9 cellular contexts compared by ENCODE assay signal in the genomic region with DNA sequence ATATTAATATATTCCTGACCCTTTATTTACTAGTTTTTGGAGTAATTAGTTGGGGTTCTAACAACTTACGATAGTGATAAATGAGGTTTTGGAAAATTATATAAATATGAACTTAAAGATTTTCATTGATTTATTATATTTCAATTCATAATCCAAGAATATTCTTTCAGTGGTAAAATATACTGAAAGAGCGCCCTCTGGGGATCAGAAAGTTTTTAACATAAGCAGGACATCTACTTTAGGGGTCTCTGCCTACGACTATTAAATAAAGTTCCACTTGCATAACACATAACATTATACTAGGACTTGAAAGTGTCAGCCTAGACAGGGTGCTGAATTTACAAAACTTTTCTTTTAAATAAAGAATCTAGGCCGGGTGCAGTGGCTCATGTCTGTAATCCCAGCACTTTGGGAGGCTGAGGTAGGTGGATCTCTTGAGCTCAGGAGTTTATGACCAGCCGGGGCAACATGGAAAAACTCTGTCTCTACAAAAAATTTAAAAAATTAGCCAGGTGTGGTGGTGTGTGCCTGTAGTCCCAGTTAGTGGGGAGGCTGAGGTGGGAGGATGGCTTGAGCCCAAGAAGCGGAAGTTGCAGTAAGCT. TPM values are rescaled to one million over a fixed set of nuclear protein-coding genes. Genes with fewer than 3 reads are reported as not detected.
A peak's percentile ranks its signal among the peaks of the same experiment; 100 is the strongest.
DNase-seq lines count a peak whose midpoint lies in the region; ATAC-seq and TF ChIP-seq lines count a peak whose summit lies in the region.
"Had no signal": no experiment of that assay in that cellular context is flagged by ENCODE, and none has a peak within 500 bp of the region (broad histone marks: within the 10 kb centered on the region; RNA-seq: fewer than 3 reads in every experiment).

No MANE protein-coding gene starts in this region.

- intact Hi-C loops in left ventricle myocardium inferior (cut with micrococcal nuclease) (no loop called here), left ventricle myocardium superior (cut with micrococcal nuclease) (no loop called here), upper lobe of right lung (cut with DNase I) (no loop called here)

- H3K27me3 ChIP-seq in left ventricle myocardium inferior (ENCODE audit: low read depth), result no peaks in the 10 kb centered on the region
- H3K27me3 ChIP-seq in upper lobe of right lung, result no peaks in the 10 kb centered on the region

- ATAC-seq in left ventricle myocardium superior (no peak), upper lobe of right lung (no peak), GM18502 (IDR thresholded peaks at IDR 0.05; ENCODE audit: poor library complexity, unreplicated experiment) (no peak)

- H3K27ac ChIP-seq in left ventricle myocardium inferior (replicated peaks) (no peak overlapping the region), RWPE1 (no peak overlapping the region), upper lobe of right lung (no peak overlapping the region)

- POLR2A ChIA-PET in RWPE1 (lab: Yijun Ruan, JAX; ENCODE audit: low non-redundant PET), result interaction anchor here (1.0 kb wide), 1 partner anchor 16 kb away, joined by 3 read pairs; a partner anchor contains a TSS

- DNase-seq in left ventricle myocardium inferior (no peak), left ventricle myocardium superior (no peak), RWPE1 (ENCODE audit: low spot score) (no peak), fibroblast of pulmonary artery (ENCODE audit: low read depth) (peak; percentile 26), upper lobe of right lung (no peak), NCI-H510A treated with DMSO at 0.1 percent for 48 hours (lab: John Stamatoyannopoulos, UW) (no peak), HPDE6-E6E7 (ENCODE audit: extremely low spot score) (no peak)
- DNase-seq: SHP77 treated with DMSO at 0.1 percent for 48 hours had no signal

- H3K36me3 ChIP-seq in left ventricle myocardium inferior (peaks cover 55% of the 10 kb centered on the region), upper lobe of right lung (peaks cover 50% of the 10 kb centered on the region)

- TF ChIP-seq CTCF in left ventricle myocardium inferior (IDR thresholded peaks at IDR 0.05; ENCODE audit: borderline replicate concordance), result peak; percentile 49
- TF ChIP-seq CTCF in RWPE1 (conservative IDR thresholded peaks at IDR 0.05; ENCODE audit: low read depth), result peak; percentile 61
- TF ChIP-seq CTCF in fibroblast of pulmonary artery (IDR thresholded peaks at IDR 0.05; ENCODE audit: low read length, missing control alignments), result peak; percentile 53
- TF ChIP-seq CTCF in upper lobe of right lung (IDR thresholded peaks at IDR 0.05), result peak; percentile 47

- no peak overlapping the region for H3K4me3 ChIP-seq in left ventricle myocardium inferior
- H3K4me3 ChIP-seq in fibroblast of pulmonary artery (replicated peaks; ENCODE audit: low read depth, low read length), result no peak overlapping the region
- no peak overlapping the region for H3K4me3 ChIP-seq in upper lobe of right lung

- CTCF ChIA-PET in RWPE1 (lab: Yijun Ruan, JAX), result interaction anchor here (0.6 to 0.7 kb wide), 2 partner anchors 20 to 165 kb away, joined by 3 to 4 read pairs; no protein-coding TSS in a partner anchor

- H3K4me1 ChIP-seq in left ventricle myocardium inferior, result peaks cover 13% of the 10 kb centered on the region
- H3K4me1 ChIP-seq in upper lobe of right lung, result peaks cover 5% of the 10 kb centered on the region

- no peaks in the 10 kb centered on the region for H3K9me3 ChIP-seq in left ventricle myocardium inferior (replicated peaks)
- no peaks in the 10 kb centered on the region for H3K9me3 ChIP-seq in upper lobe of right lung

RNA-seq across cellular contexts. Expression of a gene that starts 15.6 kb away (rescaled TPM):
- total RNA-seq in left ventricle myocardium inferior, result 5.9 TPM
- total RNA-seq in left ventricle myocardium superior, result 4.6 TPM
- 16.7 TPM for total RNA-seq in upper lobe of right lung

RNA-seq across cellular contexts. Expression of a gene that starts 44.2 kb away (rescaled TPM):
- total RNA-seq in left ventricle myocardium inferior, result 72.7 TPM
- 80.0 TPM for total RNA-seq in left ventricle myocardium superior
- 112 TPM for total RNA-seq in upper lobe of right lung

RNA-seq across cellular contexts. Expression of a gene that starts 49.6 kb away (rescaled TPM):
- total RNA-seq in left ventricle myocardium inferior (3.2 TPM), left ventricle myocardium superior (4.7 TPM), upper lobe of right lung (28.6 TPM)
